In genomic region chr12:4153343-4153892, GRCh38 we compare ENCODE assay signal across 8 cellular contexts.
A peak's percentile ranks its signal among the peaks of the same experiment; 100 is the strongest.
DNase-seq lines count a peak whose midpoint lies in the region; ATAC-seq and TF ChIP-seq lines count a peak whose summit lies in the region.

No MANE protein-coding gene starts in this region.

- no peak overlapping the region for H3K4me3 ChIP-seq in BLaER1 treated with 17β-estradiol and CSF1 and Interleukin-3, amounts not matched to agents 10 nM and 100 nM
- H3K4me3 ChIP-seq in coronary artery, result no peak overlapping the region
- H3K4me3 ChIP-seq in H7 (ENCODE audit: insufficient read depth, low read depth, low read length), result no peak overlapping the region

- DNase-seq in activated T-cell treated with anti-CD3 and anti-CD28 coated beads for 4 hours (peak; percentile 53), T-helper 9 cell (no peak), coronary artery (ENCODE audit: low spot score) (no peak), H7 (no peak)
- peak; percentile 47 to 56 for DNase-seq in stimulated activated CD4-positive, alpha-beta T cell treated with anti-CD3 and anti-CD28 coated beads, Interleukin-1b, Interleukin-23, amount 100 ng/mL, for 4 hours (ENCODE audit: low read depth in 2 of 2)

- ATAC-seq in GM19395 (IDR thresholded peaks at IDR 0.05; ENCODE audit: unreplicated experiment), result peak; percentile 81
- peak; percentile 81 for ATAC-seq in HG03460 (IDR thresholded peaks at IDR 0.05; ENCODE audit: unreplicated experiment)

- peaks cover 21 to 33% (median 28%) of the 10 kb centered on the region in 10 experiments for H3K4me1 ChIP-seq in BLaER1 treated with 17β-estradiol and CSF1 and Interleukin-3, amounts not matched to agents 10 nM and 100 nM

- no peak overlapping the region for H3K9ac ChIP-seq in BLaER1 treated with 17β-estradiol and CSF1 and Interleukin-3, amounts not matched to agents 10 nM and 100 nM

- no peaks in the 10 kb centered on the region for H4K20me1 ChIP-seq in BLaER1 treated with 17β-estradiol and CSF1 and Interleukin-3, amounts not matched to agents 10 nM and 100 nM

- peak overlapping the region; percentile 52 to 77 (median 66) for H3K4me2 ChIP-seq in BLaER1 treated with 17β-estradiol and CSF1 and Interleukin-3, amounts not matched to agents 10 nM and 100 nM

- peak overlapping the region in 2 of 11 experiments; percentile 2 to 21; a peak in 1 of 22 replicates for H3K27ac ChIP-seq in BLaER1 treated with 17β-estradiol and CSF1 and Interleukin-3, amounts not matched to agents 10 nM and 100 nM
- no peak overlapping the region for H3K27ac ChIP-seq in coronary artery

- peaks cover 0 to 15% (median 7%) of the 10 kb centered on the region in 11 experiments; a peak in 11 of 22 replicates for H3K9me3 ChIP-seq in BLaER1 treated with 17β-estradiol and CSF1 and Interleukin-3, amounts not matched to agents 10 nM and 100 nM (replicated peaks in 1 of 11)

- H3K27me3 ChIP-seq in BLaER1 treated with 17β-estradiol and CSF1 and Interleukin-3, amounts not matched to agents 10 nM and 100 nM, result no peaks in the 10 kb centered on the region
- no peaks in the 10 kb centered on the region for H3K27me3 ChIP-seq in H7 (ENCODE audit: control insufficient read depth, insufficient read depth, low read length)

- no peaks in the 10 kb centered on the region for H3K36me3 ChIP-seq in BLaER1 treated with 17β-estradiol and CSF1 and Interleukin-3, amounts not matched to agents 10 nM and 100 nM
- H3K36me3 ChIP-seq in H7 (replicated peaks; ENCODE audit: control insufficient read depth, insufficient read depth, low read length), result no peaks in the 10 kb centered on the region

- no peak for TF ChIP-seq CTCF in coronary artery (IDR thresholded peaks at IDR 0.05)

Comparison
In these comparisons a context has a peak if more than half of its experiments do, and no peak if none do; other contexts are left out.
1. DNase-seq: peak in activated T-cell treated with anti-CD3 and anti-CD28 coated beads for 4 hours (single experiment) and stimulated activated CD4-positive, alpha-beta T cell treated with anti-CD3 and anti-CD28 coated beads, Interleukin-1b, Interleukin-23, amount 100 ng/mL, for 4 hours (2 of 2); none in T-helper 9 cell (single experiment), coronary artery (single experiment) and H7 (single experiment).